ENCODE assay signal across 22 cellular contexts in genomic region chr5:113548396-113548795, GRCh38. TPM values are rescaled to one million over a fixed set of nuclear protein-coding genes. Genes with fewer than 3 reads are reported as not detected.
DNase-seq lines count a peak whose midpoint lies in the region; ATAC-seq and TF ChIP-seq lines count a peak whose summit lies in the region.
"Had no signal": no experiment of that assay in that cellular context is flagged by ENCODE, and none has a peak within 500 bp of the region (broad histone marks: within the 10 kb centered on the region; RNA-seq: fewer than 3 reads in every experiment).

No MANE protein-coding gene starts in this region.

- H3K9ac ChIP-seq in mammary epithelial cell (ENCODE audit: insufficient read depth, low read length): no peak overlapping the region

- no peaks in the 10 kb centered on the region for H3K9me2 ChIP-seq in PC-9 (ENCODE audit: insufficient read depth)

- no peak overlapping the region for H3K4me3 ChIP-seq in mammary epithelial cell (replicated peaks in 1 of 3; ENCODE audit: insufficient read depth in 1 of 3, low read depth in 2 of 3, low read length in 3 of 3)
- H3K4me3 ChIP-seq in tibial nerve: no peak overlapping the region
- H3K4me3 ChIP-seq in PC-9: no peak overlapping the region
- H3K4me3 ChIP-seq: psoas muscle, skin epidermis had no signal

- H2AFZ ChIP-seq in mammary epithelial cell (ENCODE audit: low read depth, low read length) (no peak overlapping the region), PC-9 (no peak overlapping the region)

- H3K27me3 ChIP-seq in mammary epithelial cell (ENCODE audit: insufficient read depth, low read length): no peaks in the 10 kb centered on the region
- no peaks in the 10 kb centered on the region for H3K27me3 ChIP-seq in tibial nerve
- H3K27me3 ChIP-seq in PC-9 (ENCODE audit: insufficient read depth, low read depth): no peaks in the 10 kb centered on the region
- H3K27me3 ChIP-seq: foreskin keratinocyte had no signal

- in situ Hi-C loops in mammary epithelial cell (cut with MboI; ENCODE audit: low sequenced_read_pairs in 2 of 2): no loop called here

- no peaks in the 10 kb centered on the region for H4K20me1 ChIP-seq in mammary epithelial cell (ENCODE audit: insufficient read depth, low read length)
- no peaks in the 10 kb centered on the region for H4K20me1 ChIP-seq in PC-9 (ENCODE audit: insufficient read depth)

- H3K4me2 ChIP-seq in mammary epithelial cell (ENCODE audit: insufficient read depth, low read depth, low read length) (no peak overlapping the region), PC-9 (no peak overlapping the region)

- no peak for TF ChIP-seq EP300 in tibial nerve (IDR thresholded peaks at IDR 0.05)

- peaks cover 12% of the 10 kb centered on the region for H3K4me1 ChIP-seq in mammary epithelial cell (ENCODE audit: insufficient read depth, low read length)
- H3K4me1 ChIP-seq in tibial nerve: no peaks in the 10 kb centered on the region
- H3K4me1 ChIP-seq in PC-9 (replicated peaks; ENCODE audit: insufficient read depth): no peaks in the 10 kb centered on the region; the same call in 1 of the 2 replicates
- H3K4me1 ChIP-seq: psoas muscle had no signal

- intact Hi-C loops in mammary epithelial cell (cut with micrococcal nuclease): no loop called here
- intact Hi-C loops in PC-9 (cut with micrococcal nuclease; ENCODE audit: unreplicated experiment): no loop called here

- H3K9me3 ChIP-seq in mammary epithelial cell (replicated peaks; ENCODE audit: insufficient read depth, low read length) (no peaks in the 10 kb centered on the region), tibial nerve (no peaks in the 10 kb centered on the region), PC-9 (ENCODE audit: insufficient read depth, low read depth) (no peaks in the 10 kb centered on the region)
- H3K9me3 ChIP-seq: psoas muscle had no signal

- WGBS in mammary epithelial cell (ENCODE audit: low coverage, missing lambda C conversion rate): 65% methylated on average over 2 of the region's 2 CpGs
- WGBS in tibial nerve, 2 donors: 96 to 99% methylated on average over 2 of the region's 2 CpGs

- DNase-seq in mammary epithelial cell: no peak
- no peak for DNase-seq in tibial nerve (ENCODE audit: low spot score in 2 of 2)
- no peak for DNase-seq in PC-9
- DNase-seq: AML-193; foreskin keratinocyte; hippocampal formation; kidney glomerular epithelial cell; NCI-H1436 treated with DMSO at 0.1 percent for 48 hours; NCI-H226; nephron progenitor cell; psoas muscle; RPMI8226; stimulated activated CD4-positive, alpha-beta T cell treated with anti-CD3 and anti-CD28 coated beads, Interleukin-4, amount 100 ng/mL, for 24 hours; T-helper 9 cell had no signal

- TF ChIP-seq CTCF in mammary epithelial cell (conservative IDR thresholded peaks at IDR 0.05 in 1 of 2, IDR thresholded peaks at IDR 0.05 in 1 of 2; ENCODE audit: extremely low read depth in 1 of 2, insufficient read depth in 1 of 2, low read depth in 1 of 2, low read length in 2 of 2) (no peak), tibial nerve (IDR thresholded peaks at IDR 0.05) (no peak), PC-9 (conservative IDR thresholded peaks at IDR 0.05) (no peak)

- CTCF ChIA-PET in mammary epithelial cell (lab: Charles Lee; ENCODE audit: low non-redundant PET): no interaction called here
- CTCF ChIA-PET in PC-9 (lab: Charles Lee): no interaction called here

- TF ChIP-seq POLR2A in tibial nerve (IDR thresholded peaks at IDR 0.05): no peak

- H3K79me2 ChIP-seq in mammary epithelial cell (ENCODE audit: insufficient read depth, low read length) (no peaks in the 10 kb centered on the region), PC-9 (ENCODE audit: low read depth) (no peaks in the 10 kb centered on the region)

- BruUV-seq in mammary epithelial cell (replicated peaks; lab: Mats Ljungman, UMichigan): no TSS peak
- no TSS peak for BruUV-seq in PC-9 (replicated peaks; lab: Mats Ljungman, UMichigan)

- H3K27ac ChIP-seq in mammary epithelial cell (ENCODE audit: insufficient read depth, low read depth, low read length): no peak overlapping the region
- no peak overlapping the region for H3K27ac ChIP-seq in tibial nerve
- H3K27ac ChIP-seq in PC-9: no peak overlapping the region
- H3K27ac ChIP-seq: epithelial cell of prostate, foreskin keratinocyte, psoas muscle, skin epidermis had no signal

- dilution Hi-C loops in mammary epithelial cell (cut with HindIII; ENCODE audit: low sequenced_read_pairs): no loop called here

- no peaks in the 10 kb centered on the region for H3F3A ChIP-seq in PC-9 (ENCODE audit: insufficient read depth, low read depth)

- POLR2A ChIA-PET in PC-9 (lab: Charles Lee; ENCODE audit: unreplicated experiment): no interaction called here

- H3K36me3 ChIP-seq in mammary epithelial cell (ENCODE audit: insufficient read depth, low read length): peaks cover 25% of the 10 kb centered on the region
- peaks cover 0 to 68% (median 0%) of the 10 kb centered on the region in 3 donors for H3K36me3 ChIP-seq in tibial nerve
- peaks cover 4% of the 10 kb centered on the region; the same call in 1 of the 2 replicates for H3K36me3 ChIP-seq in PC-9 (ENCODE audit: low read depth)

- ATAC-seq in GM18870 (IDR thresholded peaks at IDR 0.05; ENCODE audit: unreplicated experiment) (peak; percentile 89), GM21423 (IDR thresholded peaks at IDR 0.05; ENCODE audit: unreplicated experiment) (peak; percentile 83), HG03066 (IDR thresholded peaks at IDR 0.05; ENCODE audit: low read depth, unreplicated experiment) (peak; percentile 68), HG03571 (IDR thresholded peaks at IDR 0.05; ENCODE audit: unreplicated experiment) (peak; percentile 91), GM19023 (IDR thresholded peaks at IDR 0.05; ENCODE audit: unreplicated experiment) (no peak)
- ATAC-seq: foreskin keratinocyte, psoas muscle, SK-N-SH treated with all-trans-retinoic acid at 6 μM for 48 hours had no signal

RNA-seq across cellular contexts. Expression of gene YTHDC2, which starts 34.9 kb away (rescaled TPM):
- total RNA-seq in mammary epithelial cell: 10 to 100 TPM; 31.3 to 32.1 TPM
- polyA plus RNA-seq in mammary epithelial cell: 4.8 TPM
- polyA minus RNA-seq in mammary epithelial cell: 28.4 TPM
- total RNA-seq in tibial nerve: 10 to 100 TPM; 39.8 to 50.3 (median 41.5) TPM
- 14.9 and 18.6 TPM in 2 replicates for total RNA-seq in PC-9 (2021)
